ENCODE assay signal across 2 cellular contexts in genomic region chr13:64453831-64454230, GRCh38.
TF ChIP-seq lines count a peak whose summit lies in the region.

No MANE protein-coding gene starts in this region.

TF ChIP-seq in IMR-90, 13 proteins besides CTCF, POLR2A, EP300 and RAD21 (continued from another document):
- TF ChIP-seq RCOR1 (IDR thresholded peaks at IDR 0.05; ENCODE audit: insufficient replicate concordance, low read length): no peak
- no peak for TF ChIP-seq USF2 (IDR thresholded peaks at IDR 0.05; ENCODE audit: low read depth, low read length)
- TF ChIP-seq NFE2L2 (IDR thresholded peaks at IDR 0.05; ENCODE audit: low read depth, low read length): no peak
- TF ChIP-seq FOS (IDR thresholded peaks at IDR 0.05; ENCODE audit: low read depth, low read length): no peak
- TF ChIP-seq ELK1 (IDR thresholded peaks at IDR 0.05; ENCODE audit: borderline replicate concordance, low read depth, low read length): no peak
- TF ChIP-seq CEBPB (IDR thresholded peaks at IDR 0.05; ENCODE audit: low read depth, low read length): no peak
- no peak for TF ChIP-seq CHD1 (IDR thresholded peaks at IDR 0.05; ENCODE audit: low read depth, low read length)
- TF ChIP-seq SMC3 (IDR thresholded peaks at IDR 0.05; ENCODE audit: low read depth, low read length): no peak

TF ChIP-seq in WTC11, 78 proteins besides CTCF, POLR2A, EP300 and RAD21 (continued from another document):
- TF ChIP-seq ERG (CRISPR knock-in tag; IDR thresholded peaks at IDR 0.05) (no peak), TP53 (CRISPR knock-in tag; IDR thresholded peaks at IDR 0.05) (no peak), ZSCAN18 (CRISPR knock-in tag; IDR thresholded peaks at IDR 0.05) (no peak), PRRX2 (CRISPR knock-in tag; IDR thresholded peaks at IDR 0.05) (no peak)
